ENCODE assay signal across 21 cellular contexts in genomic region chr10:52703898-52704297, GRCh38.
A peak's percentile ranks its signal among the peaks of the same experiment; 100 is the strongest.
DNase-seq lines count a peak whose midpoint lies in the region; ATAC-seq, FAIRE-seq and TF ChIP-seq lines count a peak whose summit lies in the region.
"Had no signal": no experiment of that assay in that cellular context is flagged by ENCODE, and none has a peak within 500 bp of the region (broad histone marks: within the 10 kb centered on the region; RNA-seq: fewer than 3 reads in every experiment).

No MANE protein-coding gene starts in this region.

- ATAC-seq in left lobe of liver, result no peak
- no peak for ATAC-seq in stimulated activated naive CD8-positive, alpha-beta T cell treated with anti-CD3 and anti-CD28 coated beads, Interleukin-15, Interleukin-2, amounts not matched to agents 100 U/mL and 50 U/mL, for 24 hours
- ATAC-seq: activated T-helper 17 cell treated with anti-CD3 and anti-CD28 coated beads, Interleukin-2, amount 50 U/mL, for 72 hours; psoas muscle had no signal

- H3K79me2 ChIP-seq in keratinocyte (ENCODE audit: control insufficient read depth, insufficient read depth, low read length), result no peaks in the 10 kb centered on the region

- H3K4me2 ChIP-seq in BLaER1, result peak overlapping the region; percentile 37
- H3K4me2 ChIP-seq in keratinocyte (ENCODE audit: control insufficient read depth, extremely low read depth, insufficient read depth, low read depth, low read length), result no peak overlapping the region

- peak overlapping the region; percentile 56 for H3K4me3 Mint-ChIP-seq in HFFc6
- H3K4me3 Mint-ChIP-seq: activated T-helper 17 cell treated with anti-CD3 and anti-CD28 coated beads, Interleukin-2, amount 50 U/mL, for 72 hours; nephron progenitor cell had no signal

- no peaks in the 10 kb centered on the region for H3K36me3 Mint-ChIP-seq in HFFc6 (ENCODE audit: low read depth)

- TF ChIP-seq POLR2A in spleen (IDR thresholded peaks at IDR 0.05), result no peak

- H3K27me3 Mint-ChIP-seq in HFFc6 (ENCODE audit: insufficient read depth), result peaks cover 2% of the 10 kb centered on the region; the same call in 1 of the 2 replicates
- H3K27me3 Mint-ChIP-seq: activated T-helper 17 cell treated with anti-CD3 and anti-CD28 coated beads, Interleukin-2, amount 50 U/mL, for 72 hours had no signal

- H3K27ac Mint-ChIP-seq in HFFc6, result peak overlapping the region; percentile 71; the same call in 1 of the 2 replicates
- H3K27ac Mint-ChIP-seq: activated T-helper 17 cell treated with anti-CD3 and anti-CD28 coated beads, Interleukin-2, amount 50 U/mL, for 72 hours; nephron progenitor cell had no signal

- H3K9ac ChIP-seq in BLaER1 (no peak overlapping the region), SK-N-MC (ENCODE audit: insufficient read length) (no peak overlapping the region), keratinocyte (ENCODE audit: control insufficient read depth, extremely low read depth, insufficient read depth, low read length) (no peak overlapping the region)

- H3K4me1 ChIP-seq in BLaER1 (peaks cover 20% of the 10 kb centered on the region), keratinocyte (ENCODE audit: control insufficient read depth, extremely low read depth, insufficient read depth, low read length) (no peaks in the 10 kb centered on the region), spleen (no peaks in the 10 kb centered on the region)
- H3K4me1 ChIP-seq: psoas muscle, stomach had no signal

- peak overlapping the region; percentile 80 for H2AFZ ChIP-seq in keratinocyte (ENCODE audit: control insufficient read depth, low read length)

- H4K20me1 ChIP-seq in BLaER1 (no peaks in the 10 kb centered on the region), keratinocyte (ENCODE audit: control insufficient read depth, extremely low read depth, insufficient read depth, low read length) (no peaks in the 10 kb centered on the region)

- H3K9me1 ChIP-seq in keratinocyte (ENCODE audit: control insufficient read depth, extremely low read depth, insufficient read depth, low read length), result no peaks in the 10 kb centered on the region

- no peaks in the 10 kb centered on the region for H3K9me3 ChIP-seq in BLaER1
- H3K9me3 ChIP-seq in SK-N-MC (ENCODE audit: low read depth, low read length), result no peaks in the 10 kb centered on the region
- H3K9me3 ChIP-seq in keratinocyte (ENCODE audit: control insufficient read depth, low read depth, low read length), result no peaks in the 10 kb centered on the region
- H3K9me3 ChIP-seq in spleen, result no peaks in the 10 kb centered on the region
- H3K9me3 ChIP-seq: psoas muscle, stomach had no signal

- H3K27me3 ChIP-seq in BLaER1 (no peaks in the 10 kb centered on the region), keratinocyte (ENCODE audit: control insufficient read depth, extremely low read depth, insufficient read depth, low read length) (no peaks in the 10 kb centered on the region), spleen (replicated peaks in 1 of 7) (no peaks in the 10 kb centered on the region)
- H3K27me3 ChIP-seq: stomach had no signal

- dilution Hi-C loops in keratinocyte (cut with MboI; ENCODE audit: extremely low pct_ligation_motif_present, low sequenced_read_pairs), result no loop called here

- H3K4me3 ChIP-seq in BLaER1, result no peak overlapping the region
- peak overlapping the region; percentile 45 for H3K4me3 ChIP-seq in SK-N-MC
- peak overlapping the region in 1 of 3 experiments; percentile 7 for H3K4me3 ChIP-seq in keratinocyte (ENCODE audit: control insufficient read depth in 2 of 3, extremely low read depth in 1 of 3, insufficient read depth in 2 of 3, low read depth in 1 of 3, low read length in 3 of 3)
- H3K4me3 ChIP-seq in spleen, result no peak overlapping the region
- H3K4me3 ChIP-seq: lung, psoas muscle, stomach had no signal

- FAIRE-seq in keratinocyte (lab: Jason Lieb, UNC), result no peak

- 43 to 73% (median 62%) methylated on average over 4 of the region's 4 CpGs for WGBS in spleen, 5 donors

- no peak overlapping the region for H3K27ac ChIP-seq in BLaER1
- H3K27ac ChIP-seq in SK-N-MC, result no peak overlapping the region
- H3K27ac ChIP-seq in keratinocyte (ENCODE audit: control insufficient read depth, insufficient read depth, low read length), result no peak overlapping the region
- H3K27ac ChIP-seq in spleen, result no peak overlapping the region
- H3K27ac ChIP-seq: psoas muscle, stomach had no signal

- no peaks in the 10 kb centered on the region for H3K9me3 Mint-ChIP-seq in HFFc6
- H3K9me3 Mint-ChIP-seq: activated T-helper 17 cell treated with anti-CD3 and anti-CD28 coated beads, Interleukin-2, amount 50 U/mL, for 72 hours; nephron progenitor cell had no signal

- H3K36me3 ChIP-seq in BLaER1 (no peaks in the 10 kb centered on the region), SK-N-MC (ENCODE audit: insufficient read depth, low read length) (no peaks in the 10 kb centered on the region), keratinocyte (ENCODE audit: control insufficient read depth in 2 of 2, extremely low read depth in 1 of 2, insufficient read depth in 2 of 2, low read length in 2 of 2) (no peaks in the 10 kb centered on the region), spleen (no peaks in the 10 kb centered on the region)
- H3K36me3 ChIP-seq: stomach had no signal

- TF ChIP-seq CTCF in HFFc6 (IDR thresholded peaks at IDR 0.05) (no peak), keratinocyte (optimal IDR thresholded peaks at IDR 0.05 in 1 of 3, IDR thresholded peaks at IDR 0.05 in 1 of 3, conservative IDR thresholded peaks at IDR 0.05 in 1 of 3; ENCODE audit: extremely low read depth in 1 of 3, insufficient read depth in 2 of 3, low read length in 3 of 3) (no peak), spleen (IDR thresholded peaks at IDR 0.05 in 8 of 11, conservative IDR thresholded peaks at IDR 0.05 in 3 of 11) (no peak)

- peak; percentile 7 for DNase-seq in HFFc6
- no peak for DNase-seq in SK-N-MC (ENCODE audit: low read depth, low spot score)
- no peak for DNase-seq in keratinocyte (ENCODE audit: low read depth, low spot score)
- DNase-seq in left lobe of liver (ENCODE audit: low spot score), result no peak
- DNase-seq in stimulated activated CD4-positive, alpha-beta T cell treated with anti-CD3 and anti-CD28 coated beads, Interleukin-2, amount 100 ng/mL, for 48 hours, result no peak
- DNase-seq in spleen, result no peak
- DNase-seq in stimulated activated naive CD8-positive, alpha-beta T cell treated with anti-CD3 and anti-CD28 coated beads, Interleukin-15, Interleukin-2, amounts not matched to agents 100 U/mL and 50 U/mL, for 24 hours, result no peak
- DNase-seq: amniotic stem cell, cerebellar nuclear complex, COR-L47, foreskin fibroblast, NCI-H2081, NCI-H526, nephron progenitor cell, psoas muscle, RPMI8226, stomach, T-helper 1 cell had no signal

- intact Hi-C loops in spleen (cut with DNase I; ENCODE audit: low total_unique reads), result no loop called here

- H3K4me1 Mint-ChIP-seq in HFFc6 (ENCODE audit: low read depth), result peaks cover 44% of the 10 kb centered on the region
- H3K4me1 Mint-ChIP-seq: activated T-helper 17 cell treated with anti-CD3 and anti-CD28 coated beads, Interleukin-2, amount 50 U/mL, for 72 hours had no signal
